In the genomic region with DNA sequence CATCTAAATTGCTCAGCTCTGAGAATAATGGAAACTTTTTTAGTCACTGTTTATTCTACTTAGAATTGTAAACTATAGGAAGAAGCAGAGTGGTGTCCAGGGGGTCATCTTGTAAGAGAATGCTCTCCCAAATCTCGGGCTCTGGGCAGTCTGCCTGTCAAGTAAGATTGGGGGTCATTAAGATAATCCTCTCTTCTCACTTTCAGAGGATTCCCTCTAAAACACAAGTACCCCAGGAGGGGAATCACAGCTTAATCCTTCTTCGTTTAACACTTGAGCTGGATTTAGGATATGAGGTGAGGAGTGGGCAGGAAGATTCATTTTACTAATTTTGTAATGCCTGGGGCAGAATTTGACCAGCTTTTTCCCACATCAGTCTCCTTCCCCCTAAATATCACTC, we compare ENCODE assay signal across 31 cellular contexts.
"Had no signal": no experiment of that assay in that cellular context is flagged by ENCODE, and none has a peak within 500 bp of the region (broad histone marks: within the 10 kb centered on the region; RNA-seq: fewer than 3 reads in every experiment).

No MANE protein-coding gene starts in this region.

- H3K27ac Mint-ChIP-seq: activated CD4-positive, alpha-beta T cell treated with anti-CD3 and anti-CD28 coated beads, Interleukin-2, amount 10 ng/mL, durations not matched to agents 7 days and 5 days; activated CD8-positive, alpha-beta T cell treated with anti-CD3 and anti-CD28 coated beads for 36 hours; activated naive CD8-positive, alpha-beta T cell; activated T-cell treated with anti-CD3 and anti-CD28 coated beads, Interleukin-2, amount 50 U/mL, for 24 hours; activated T-cell treated with anti-CD3 and anti-CD28 coated beads, Interleukin-2, amount 50 U/mL, for 72 hours; effector memory CD8-positive, alpha-beta T cell; WTC11 had no signal

- H3K9me3 ChIP-seq: body of pancreas, esophagus muscularis mucosa, gastrocnemius medialis, heart left ventricle had no signal

- H3K27ac ChIP-seq: body of pancreas, esophagus muscularis mucosa, foreskin keratinocyte, gastrocnemius medialis, heart left ventricle, VCaP had no signal

- H3K27me3 Mint-ChIP-seq: activated CD8-positive, alpha-beta T cell treated with anti-CD3 and anti-CD28 coated beads for 36 hours; activated naive CD8-positive, alpha-beta T cell; activated T-cell treated with anti-CD3 and anti-CD28 coated beads, Interleukin-2, amount 50 U/mL, for 24 hours; effector memory CD8-positive, alpha-beta T cell had no signal

- H3K4me3 Mint-ChIP-seq: activated CD4-positive, alpha-beta T cell treated with anti-CD3 and anti-CD28 coated beads, Interleukin-2, amount 10 ng/mL, durations not matched to agents 7 days and 5 days; activated CD8-positive, alpha-beta T cell treated with anti-CD3 and anti-CD28 coated beads for 36 hours; activated naive CD8-positive, alpha-beta T cell; activated T-cell treated with anti-CD3 and anti-CD28 coated beads, Interleukin-2, amount 50 U/mL, for 24 hours; activated T-cell treated with anti-CD3 and anti-CD28 coated beads, Interleukin-2, amount 50 U/mL, for 72 hours; effector memory CD8-positive, alpha-beta T cell; WTC11 had no signal

- H3K4me1 ChIP-seq: body of pancreas, esophagus muscularis mucosa, foreskin keratinocyte, gastrocnemius medialis, heart left ventricle had no signal

- H3K27me3 ChIP-seq: body of pancreas, esophagus muscularis mucosa, gastrocnemius medialis had no signal

- DNase-seq: activated CD4-positive, alpha-beta T cell treated with anti-CD3 and anti-CD28 coated beads for 1 hour; activated CD4-positive, alpha-beta T cell treated with anti-CD3 and anti-CD28 coated beads for 4 hours; activated CD4-positive, alpha-beta T cell treated with anti-CD3 and anti-CD28 coated beads, Interleukin-2, amount 10 ng/mL, durations not matched to agents 7 days and 5 days; activated CD4-positive, alpha-beta T cell treated with anti-CD3 and anti-CD28 coated beads, Interleukin-2, amount 50 U/mL, for 48 hours; activated CD8-positive, alpha-beta memory T cell treated with anti-CD3 and anti-CD28 coated beads for 24 hours; activated CD8-positive, alpha-beta T cell treated with anti-CD3 and anti-CD28 coated beads for 36 hours; activated effector memory CD4-positive, alpha-beta T cell treated with Interleukin-2 at 50 U/mL for 16 hours; activated gamma-delta T cell treated with Interleukin-2 at 50 U/mL for 16 hours; activated naive CD4-positive, alpha-beta T cell treated with anti-CD3 and anti-CD28 coated beads, Interleukin-2, amount 50 U/mL, for 16 hours; activated naive CD4-positive, alpha-beta T cell treated with Interleukin-2 at 50 U/mL for 16 hours; activated T-cell treated with anti-CD3 and anti-CD28 coated beads for 4 hours; activated T-cell treated with anti-CD3 and anti-CD28 coated beads, Interleukin-2, amount 50 U/mL, for 24 hours; activated T-cell treated with anti-CD3 and anti-CD28 coated beads, Interleukin-2, amount 50 U/mL, for 72 hours; amniotic stem cell; anterior cingulate cortex; body of pancreas; caudate nucleus; cortex of kidney; dermis blood vessel endothelial cell; effector CD4-positive, alpha-beta T cell; effector memory CD8-positive, alpha-beta T cell; erythroblast; foreskin keratinocyte; gastrocnemius medialis; glutamatergic neuron; heart left ventricle; T-helper 2 cell had no signal

- H3K36me3 ChIP-seq: esophagus muscularis mucosa, gastrocnemius medialis, heart left ventricle had no signal

- ATAC-seq: activated CD8-positive, alpha-beta T cell treated with anti-CD3 and anti-CD28 coated beads for 36 hours; activated T-cell treated with anti-CD3 and anti-CD28 coated beads, Interleukin-2, amount 50 U/mL, for 72 hours; body of pancreas; effector memory CD8-positive, alpha-beta T cell; foreskin keratinocyte; gastrocnemius medialis; heart left ventricle; WTC11 had no signal

- H3K4me1 Mint-ChIP-seq: activated CD4-positive, alpha-beta T cell treated with anti-CD3 and anti-CD28 coated beads, Interleukin-2, amount 10 ng/mL, durations not matched to agents 7 days and 5 days had no signal

- H3K4me3 ChIP-seq: body of pancreas, esophagus muscularis mucosa, gastrocnemius medialis, heart left ventricle had no signal

- H3K9me3 Mint-ChIP-seq: activated CD4-positive, alpha-beta T cell treated with anti-CD3 and anti-CD28 coated beads, Interleukin-2, amount 10 ng/mL, durations not matched to agents 7 days and 5 days; activated CD8-positive, alpha-beta T cell treated with anti-CD3 and anti-CD28 coated beads for 36 hours; activated T-cell treated with anti-CD3 and anti-CD28 coated beads, Interleukin-2, amount 50 U/mL, for 24 hours; activated T-cell treated with anti-CD3 and anti-CD28 coated beads, Interleukin-2, amount 50 U/mL, for 72 hours; effector memory CD8-positive, alpha-beta T cell; WTC11 had no signal

- H3K36me3 Mint-ChIP-seq: activated naive CD8-positive, alpha-beta T cell; WTC11 had no signal
